14 cellular contexts compared by ENCODE assay signal in genomic region chr11:67027943-67028542, GRCh38. TPM values are rescaled to one million over a fixed set of nuclear protein-coding genes. Genes with fewer than 3 reads are reported as not detected.
DNase-seq lines count a peak whose midpoint lies in the region; ATAC-seq, FAIRE-seq and TF ChIP-seq lines count a peak whose summit lies in the region.
"Had no signal": no experiment of that assay in that cellular context is flagged by ENCODE, and none has a peak within 500 bp of the region (broad histone marks: within the 10 kb centered on the region; RNA-seq: fewer than 3 reads in every experiment).

No MANE protein-coding gene starts in this region.

- no peak overlapping the region for H3K27ac Mint-ChIP-seq in WTC11
- H3K27ac Mint-ChIP-seq: activated CD4-positive, alpha-beta memory T cell treated with anti-CD3 and anti-CD28 coated beads, Interleukin-2, amount 10 ng/mL, durations not matched to agents 7 days and 5 days; neural progenitor cell had no signal

- peaks cover 0 to 77% (median 26%) of the 10 kb centered on the region in 11 experiments; a peak in 18 of 22 replicates for H4K20me1 ChIP-seq in BLaER1 treated with 17β-estradiol and CSF1 and Interleukin-3, amounts not matched to agents 10 nM and 100 nM

- H3K36me3 ChIP-seq in BLaER1 treated with 17β-estradiol and CSF1 and Interleukin-3, amounts not matched to agents 10 nM and 100 nM, result no peaks in the 10 kb centered on the region
- H3K36me3 ChIP-seq: adrenal gland, neural progenitor cell, SJSA1 had no signal

- no peaks in the 10 kb centered on the region for H3K9me3 Mint-ChIP-seq in WTC11
- H3K9me3 Mint-ChIP-seq: activated CD4-positive, alpha-beta memory T cell treated with anti-CD3 and anti-CD28 coated beads, Interleukin-2, amount 10 ng/mL, durations not matched to agents 7 days and 5 days; neural progenitor cell had no signal

- H3K9ac ChIP-seq in BLaER1 treated with 17β-estradiol and CSF1 and Interleukin-3, amounts not matched to agents 10 nM and 100 nM, result no peak overlapping the region
- H3K9ac ChIP-seq: neural progenitor cell had no signal

- no peaks in the 10 kb centered on the region for H3K36me3 Mint-ChIP-seq in WTC11
- H3K36me3 Mint-ChIP-seq: neural progenitor cell had no signal

- FAIRE-seq in GM19239 (lab: Jason Lieb, UNC), result peak; percentile 18

- H3K4me3 Mint-ChIP-seq in WTC11, result no peak overlapping the region
- H3K4me3 Mint-ChIP-seq: activated CD4-positive, alpha-beta memory T cell treated with anti-CD3 and anti-CD28 coated beads, Interleukin-2, amount 10 ng/mL, durations not matched to agents 7 days and 5 days; neural progenitor cell had no signal

- POLR2A ChIA-PET in WTC11 (lab: Charles Lee), result interaction anchor here (0.6 kb wide), 3 partner anchors 37 to 105 kb away, joined by 3 read pairs; no protein-coding TSS in a partner anchor

- peaks cover 24% of the 10 kb centered on the region for H3K27me3 Mint-ChIP-seq in WTC11 (ENCODE audit: low read depth)

- H3K27ac ChIP-seq in BLaER1 treated with 17β-estradiol and CSF1 and Interleukin-3, amounts not matched to agents 10 nM and 100 nM, result no peak overlapping the region
- H3K27ac ChIP-seq: adrenal gland, epithelial cell of prostate, neural progenitor cell, SJSA1 had no signal

- peaks cover 31 to 84% (median 47%) of the 10 kb centered on the region in 11 experiments for H3K27me3 ChIP-seq in BLaER1 treated with 17β-estradiol and CSF1 and Interleukin-3, amounts not matched to agents 10 nM and 100 nM
- H3K27me3 ChIP-seq: adrenal gland had no signal

- H3K4me1 ChIP-seq in BLaER1 treated with 17β-estradiol and CSF1 and Interleukin-3, amounts not matched to agents 10 nM and 100 nM, result peaks cover 40 to 57% (median 50%) of the 10 kb centered on the region in 10 experiments

- no peaks in the 10 kb centered on the region for H3K9me3 ChIP-seq in BLaER1 treated with 17β-estradiol and CSF1 and Interleukin-3, amounts not matched to agents 10 nM and 100 nM (replicated peaks in 1 of 11)
- H3K9me3 ChIP-seq: adrenal gland, SJSA1 had no signal

- no peak for TF ChIP-seq CTCF in WTC11 (IDR thresholded peaks at IDR 0.05)

- peak; percentile 65 for ATAC-seq in HG02885 (IDR thresholded peaks at IDR 0.05; ENCODE audit: poor library complexity, unreplicated experiment)
- 0 out of 2 replicates have a peak, but pooled peaks have one; percentile 8 for ATAC-seq in WTC11
- ATAC-seq in HG03025 (IDR thresholded peaks at IDR 0.05; ENCODE audit: low FRiP score, unreplicated experiment), result no peak

- CTCF ChIA-PET in WTC11 (lab: Charles Lee), result interaction anchor here (1.0 to 1.8 kb wide), 9 partner anchors 24 to 342 kb away, joined by 3 to 7 read pairs (median 3); partner anchors contain the start of gene KDM2A

- H3K4me3 ChIP-seq in BLaER1 treated with 17β-estradiol and CSF1 and Interleukin-3, amounts not matched to agents 10 nM and 100 nM, result no peak overlapping the region
- H3K4me3 ChIP-seq: adrenal gland, neural progenitor cell, SJSA1 had no signal

- H3K4me1 Mint-ChIP-seq in WTC11, result peaks cover 45% of the 10 kb centered on the region

- DNase-seq in GM19239 (ENCODE audit: insufficient read length, low spot score), result no peak
- DNase-seq in WTC11 (ENCODE audit: low spot score), result no peak
- no peak for DNase-seq in stimulated activated CD4-positive, alpha-beta T cell treated with anti-CD3 and anti-CD28 coated beads, Interleukin-4, amount 100 ng/mL, for 4 hours
- DNase-seq in NCI-H2171 (lab: John Stamatoyannopoulos, UW), result no peak
- DNase-seq in NCI-H2196 (lab: John Stamatoyannopoulos, UW; ENCODE audit: unreplicated experiment), result no peak
- DNase-seq: activated CD4-positive, alpha-beta memory T cell treated with anti-CD3 and anti-CD28 coated beads, Interleukin-2, amount 10 ng/mL, durations not matched to agents 7 days and 5 days; adrenal gland; NCI-H1694 treated with DMSO at 0.1 percent for 48 hours had no signal

- H3K4me2 ChIP-seq in BLaER1 treated with 17β-estradiol and CSF1 and Interleukin-3, amounts not matched to agents 10 nM and 100 nM, result peak overlapping the region; percentile 15 to 72 (median 55)
- H3K4me2 ChIP-seq: neural progenitor cell had no signal

TF ChIP-seq in WTC11, 78 proteins besides CTCF, POLR2A, EP300 and RAD21 (continues in another document):
- no peak for TF ChIP-seq ZNF512 (CRISPR knock-in tag; IDR thresholded peaks at IDR 0.05; ENCODE audit: borderline replicate concordance)
- no peak for TF ChIP-seq ZNF281 (CRISPR knock-in tag; IDR thresholded peaks at IDR 0.05)
- no peak for TF ChIP-seq NFE2L1 (CRISPR knock-in tag; IDR thresholded peaks at IDR 0.05)
- no peak for TF ChIP-seq PRDM15 (CRISPR knock-in tag; IDR thresholded peaks at IDR 0.05)
- TF ChIP-seq E2F1 (CRISPR knock-in tag; IDR thresholded peaks at IDR 0.05), result no peak
- TF ChIP-seq CREM (CRISPR knock-in tag; IDR thresholded peaks at IDR 0.05), result no peak
- TF ChIP-seq EMX1 (CRISPR knock-in tag; IDR thresholded peaks at IDR 0.05), result no peak
- no peak for TF ChIP-seq MXD4 (CRISPR knock-in tag; IDR thresholded peaks at IDR 0.05; ENCODE audit: borderline replicate concordance)

RNA-seq across cellular contexts. Expression of gene SYT12, which starts 5.1 kb away (rescaled TPM):
- total RNA-seq in WTC11 (2021), result 4.6 to 7.3 TPM (median 7.1 TPM) in 3 replicates
- total RNA-seq: activated CD4-positive, alpha-beta memory T cell treated with anti-CD3 and anti-CD28 coated beads, Interleukin-2, amount 10 ng/mL, durations not matched to agents 7 days and 5 days had no signal

RNA-seq across cellular contexts. Expression of gene RHOD, which starts 28.6 kb away (rescaled TPM):
- total RNA-seq in WTC11 (2021), result 13.1 to 16.3 TPM (median 15.9 TPM) in 3 replicates
- total RNA-seq: SJSA1 had no signal

RNA-seq across cellular contexts. Expression of gene C11orf86, which starts 52.9 kb away (rescaled TPM):
- 0.44 to 0.87 TPM (median 0.68 TPM) in 3 replicates for total RNA-seq in WTC11 (2021)
- total RNA-seq: activated CD4-positive, alpha-beta memory T cell treated with anti-CD3 and anti-CD28 coated beads, Interleukin-2, amount 10 ng/mL, durations not matched to agents 7 days and 5 days; SJSA1 had no signal
